26 cellular contexts compared by ENCODE assay signal in the genomic region with DNA sequence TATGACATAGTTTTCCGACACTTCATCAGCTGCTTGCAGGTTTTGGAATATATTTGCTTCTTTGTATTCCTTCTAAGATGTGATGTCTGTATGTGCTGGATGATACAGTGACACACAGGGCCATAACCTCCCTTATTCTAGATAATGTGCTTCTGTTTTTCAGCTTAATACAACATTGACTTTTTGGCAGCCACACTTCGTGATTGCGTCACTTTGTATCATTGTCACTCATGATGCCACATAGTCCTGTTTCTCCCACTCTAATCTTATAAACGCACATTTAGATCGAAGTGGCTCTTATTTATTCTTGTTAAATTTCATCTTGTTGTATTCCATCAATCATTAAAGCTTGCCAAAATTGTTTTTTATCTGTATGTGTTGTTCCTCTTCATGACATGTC.
"Had no signal": no experiment of that assay in that cellular context is flagged by ENCODE, and none has a peak within 500 bp of the region (broad histone marks: within the 10 kb centered on the region; RNA-seq: fewer than 3 reads in every experiment).

No MANE protein-coding gene starts in this region.

- ATAC-seq: Right ventricle myocardium inferior, SK-N-SH treated with all-trans-retinoic acid at 6 μM for 48 hours had no signal

- DNase-seq: Karpas-422; KG1; MG63; NCI-H1092; NCI-H1105 treated with DMSO at 0.1 percent for 48 hours; NCI-H1417 treated with DMSO at 0.1 percent for 48 hours; NCI-H146; NCI-H1694 treated with DMSO at 0.1 percent for 48 hours; NCI-H1930; NCI-H2081; NCI-H2107; NCI-H2171; NCI-H226; NCI-H446; NCI-H510A; NCI-H524 treated with DMSO at 0.1 percent for 48 hours; NCI-H69; NCI-H774; NK-92 treated with Interleukin-12 subunit alpha and Interleukin-12 subunit beta, amount 100 ng/mL, for 24 hours; PC-9; Peyer's patch; SHP77 treated with DMSO at 0.1 percent for 48 hours; SJCRH30; T-helper 1 cell had no signal

- H3K4me3 ChIP-seq: MG63, PC-9, Peyer's patch, SJCRH30 had no signal
